ENCODE assay signal across 1 cellular context in the genomic region with DNA sequence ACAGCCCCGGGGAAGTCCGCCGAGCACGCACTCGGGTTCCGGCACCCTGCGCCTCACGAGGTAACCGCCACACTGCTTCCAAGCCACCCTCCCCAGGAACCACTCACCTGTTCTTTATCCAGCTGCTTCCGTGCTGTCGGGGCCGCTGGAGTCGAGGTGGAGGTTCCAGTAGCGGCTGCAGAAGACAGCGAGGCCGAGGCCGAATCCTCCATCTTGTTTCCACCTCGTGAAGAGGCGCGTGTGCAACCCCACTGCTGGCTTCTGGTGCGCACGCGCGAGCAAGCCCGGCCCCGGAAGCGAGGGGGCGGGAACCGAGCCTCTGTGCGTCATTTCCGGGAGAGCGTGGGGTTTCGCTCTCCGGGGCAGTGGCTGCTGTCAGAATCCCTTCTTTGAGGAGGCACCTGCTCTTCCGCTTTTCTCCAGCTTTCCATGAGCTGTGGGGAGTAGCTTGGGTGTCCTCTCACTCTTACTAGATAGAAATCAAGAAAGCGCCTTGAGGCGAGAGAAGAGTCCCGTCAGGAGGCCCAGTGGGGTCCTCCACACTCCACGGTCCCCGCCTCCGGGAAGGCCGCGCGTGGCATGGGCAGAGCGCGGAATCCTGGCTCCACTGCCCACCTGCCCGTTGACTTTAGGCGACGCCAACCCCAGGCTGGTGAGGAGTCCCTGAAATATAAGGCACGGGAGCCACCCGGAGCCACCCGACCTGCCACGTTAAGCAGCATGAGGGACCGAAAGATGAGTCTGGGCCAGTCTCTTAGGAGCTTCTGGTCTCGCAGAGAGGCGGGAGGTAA.
A peak's percentile ranks its signal among the peaks of the same experiment; 100 is the strongest.
TF ChIP-seq lines count a peak whose summit lies in the region.

A gene (minus strand): TSS at position 242 of the 791 bp plus-strand sequence. CDS start 30 bp downstream, at position 212.

TF ChIP-seq in HepG2, 621 proteins besides CTCF, POLR2A, EP300 and RAD21 (continued from another document and continues in another):
- TF ChIP-seq, protein P1, sequence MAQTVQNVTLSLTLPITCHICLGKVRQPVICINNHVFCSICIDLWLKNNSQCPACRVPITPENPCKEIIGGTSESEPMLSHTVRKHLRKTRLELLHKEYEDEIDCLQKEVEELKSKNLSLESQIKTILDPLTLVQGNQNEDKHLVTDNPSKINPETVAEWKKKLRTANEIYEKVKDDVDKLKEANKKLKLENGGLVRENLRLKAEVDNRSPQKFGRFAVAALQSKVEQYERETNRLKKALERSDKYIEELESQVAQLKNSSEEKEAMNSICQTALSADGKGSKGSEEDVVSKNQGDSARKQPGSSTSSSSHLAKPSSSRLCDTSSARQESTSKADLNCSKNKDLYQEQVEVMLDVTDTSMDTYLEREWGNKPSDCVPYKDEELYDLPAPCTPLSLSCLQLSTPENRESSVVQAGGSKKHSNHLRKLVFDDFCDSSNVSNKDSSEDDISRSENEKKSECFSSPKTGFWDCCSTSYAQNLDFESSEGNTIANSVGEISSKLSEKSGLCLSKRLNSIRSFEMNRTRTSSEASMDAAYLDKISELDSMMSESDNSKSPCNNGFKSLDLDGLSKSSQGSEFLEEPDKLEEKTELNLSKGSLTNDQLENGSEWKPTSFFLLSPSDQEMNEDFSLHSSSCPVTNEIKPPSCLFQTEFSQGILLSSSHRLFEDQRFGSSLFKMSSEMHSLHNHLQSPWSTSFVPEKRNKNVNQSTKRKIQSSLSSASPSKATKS (CRISPR knock-in tag; IDR thresholded peaks at IDR 0.05), result 0 out of 2 replicates have a peak, but pooled peaks have one; percentile 78
- TF ChIP-seq NFKBIZ (CRISPR knock-in tag; IDR thresholded peaks at IDR 0.05), result peak; percentile 87
- TF ChIP-seq, protein P2, sequence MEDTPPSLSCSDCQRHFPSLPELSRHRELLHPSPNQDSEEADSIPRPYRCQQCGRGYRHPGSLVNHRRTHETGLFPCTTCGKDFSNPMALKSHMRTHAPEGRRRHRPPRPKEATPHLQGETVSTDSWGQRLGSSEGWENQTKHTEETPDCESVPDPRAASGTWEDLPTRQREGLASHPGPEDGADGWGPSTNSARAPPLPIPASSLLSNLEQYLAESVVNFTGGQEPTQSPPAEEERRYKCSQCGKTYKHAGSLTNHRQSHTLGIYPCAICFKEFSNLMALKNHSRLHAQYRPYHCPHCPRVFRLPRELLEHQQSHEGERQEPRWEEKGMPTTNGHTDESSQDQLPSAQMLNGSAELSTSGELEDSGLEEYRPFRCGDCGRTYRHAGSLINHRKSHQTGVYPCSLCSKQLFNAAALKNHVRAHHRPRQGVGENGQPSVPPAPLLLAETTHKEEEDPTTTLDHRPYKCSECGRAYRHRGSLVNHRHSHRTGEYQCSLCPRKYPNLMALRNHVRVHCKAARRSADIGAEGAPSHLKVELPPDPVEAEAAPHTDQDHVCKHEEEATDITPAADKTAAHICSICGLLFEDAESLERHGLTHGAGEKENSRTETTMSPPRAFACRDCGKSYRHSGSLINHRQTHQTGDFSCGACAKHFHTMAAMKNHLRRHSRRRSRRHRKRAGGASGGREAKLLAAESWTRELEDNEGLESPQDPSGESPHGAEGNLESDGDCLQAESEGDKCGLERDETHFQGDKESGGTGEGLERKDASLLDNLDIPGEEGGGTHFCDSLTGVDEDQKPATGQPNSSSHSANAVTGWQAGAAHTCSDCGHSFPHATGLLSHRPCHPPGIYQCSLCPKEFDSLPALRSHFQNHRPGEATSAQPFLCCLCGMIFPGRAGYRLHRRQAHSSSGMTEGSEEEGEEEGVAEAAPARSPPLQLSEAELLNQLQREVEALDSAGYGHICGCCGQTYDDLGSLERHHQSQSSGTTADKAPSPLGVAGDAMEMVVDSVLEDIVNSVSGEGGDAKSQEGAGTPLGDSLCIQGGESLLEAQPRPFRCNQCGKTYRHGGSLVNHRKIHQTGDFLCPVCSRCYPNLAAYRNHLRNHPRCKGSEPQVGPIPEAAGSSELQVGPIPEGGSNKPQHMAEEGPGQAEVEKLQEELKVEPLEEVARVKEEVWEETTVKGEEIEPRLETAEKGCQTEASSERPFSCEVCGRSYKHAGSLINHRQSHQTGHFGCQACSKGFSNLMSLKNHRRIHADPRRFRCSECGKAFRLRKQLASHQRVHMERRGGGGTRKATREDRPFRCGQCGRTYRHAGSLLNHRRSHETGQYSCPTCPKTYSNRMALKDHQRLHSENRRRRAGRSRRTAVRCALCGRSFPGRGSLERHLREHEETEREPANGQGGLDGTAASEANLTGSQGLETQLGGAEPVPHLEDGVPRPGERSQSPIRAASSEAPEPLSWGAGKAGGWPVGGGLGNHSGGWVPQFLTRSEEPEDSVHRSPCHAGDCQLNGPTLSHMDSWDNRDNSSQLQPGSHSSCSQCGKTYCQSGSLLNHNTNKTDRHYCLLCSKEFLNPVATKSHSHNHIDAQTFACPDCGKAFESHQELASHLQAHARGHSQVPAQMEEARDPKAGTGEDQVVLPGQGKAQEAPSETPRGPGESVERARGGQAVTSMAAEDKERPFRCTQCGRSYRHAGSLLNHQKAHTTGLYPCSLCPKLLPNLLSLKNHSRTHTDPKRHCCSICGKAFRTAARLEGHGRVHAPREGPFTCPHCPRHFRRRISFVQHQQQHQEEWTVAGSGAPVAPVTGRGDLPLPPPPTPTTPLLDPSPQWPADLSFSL (CRISPR knock-in tag; IDR thresholded peaks at IDR 0.05), result no peak
- peak; percentile 64; the same call in 1 of the 2 replicates for TF ChIP-seq EED (CRISPR knock-in tag; IDR thresholded peaks at IDR 0.05)
- TF ChIP-seq, protein P3, sequence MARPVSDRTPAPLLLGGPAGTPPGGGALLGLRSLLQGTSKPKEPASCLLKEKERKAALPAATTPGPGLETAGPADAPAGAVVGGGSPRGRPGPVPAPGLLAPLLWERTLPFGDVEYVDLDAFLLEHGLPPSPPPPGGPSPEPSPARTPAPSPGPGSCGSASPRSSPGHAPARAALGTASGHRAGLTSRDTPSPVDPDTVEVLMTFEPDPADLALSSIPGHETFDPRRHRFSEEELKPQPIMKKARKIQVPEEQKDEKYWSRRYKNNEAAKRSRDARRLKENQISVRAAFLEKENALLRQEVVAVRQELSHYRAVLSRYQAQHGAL (CRISPR knock-in tag; IDR thresholded peaks at IDR 0.05; ENCODE audit: not compliant biosample characterization), result no peak
- TF ChIP-seq, protein P4, sequence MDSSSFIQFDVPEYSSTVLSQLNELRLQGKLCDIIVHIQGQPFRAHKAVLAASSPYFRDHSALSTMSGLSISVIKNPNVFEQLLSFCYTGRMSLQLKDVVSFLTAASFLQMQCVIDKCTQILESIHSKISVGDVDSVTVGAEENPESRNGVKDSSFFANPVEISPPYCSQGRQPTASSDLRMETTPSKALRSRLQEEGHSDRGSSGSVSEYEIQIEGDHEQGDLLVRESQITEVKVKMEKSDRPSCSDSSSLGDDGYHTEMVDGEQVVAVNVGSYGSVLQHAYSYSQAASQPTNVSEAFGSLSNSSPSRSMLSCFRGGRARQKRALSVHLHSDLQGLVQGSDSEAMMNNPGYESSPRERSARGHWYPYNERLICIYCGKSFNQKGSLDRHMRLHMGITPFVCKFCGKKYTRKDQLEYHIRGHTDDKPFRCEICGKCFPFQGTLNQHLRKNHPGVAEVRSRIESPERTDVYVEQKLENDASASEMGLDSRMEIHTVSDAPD (CRISPR knock-in tag; IDR thresholded peaks at IDR 0.05), result no peak
- TF ChIP-seq ZBTB20 (CRISPR knock-in tag; IDR thresholded peaks at IDR 0.05; ENCODE audit: borderline replicate concordance, low read depth), result peak; percentile 72
- TF ChIP-seq ZNF235 (CRISPR knock-in tag; IDR thresholded peaks at IDR 0.05; ENCODE audit: borderline replicate concordance), result 0 out of 2 replicates have a peak, but pooled peaks have one; percentile 64
- peak; percentile 55; the same call in 1 of the 2 replicates for TF ChIP-seq ZNF143 (CRISPR knock-in tag; IDR thresholded peaks at IDR 0.05)
- peak; percentile 95 for TF ChIP-seq ZMAT3 (CRISPR knock-in tag; conservative IDR thresholded peaks at IDR 0.05)
- no peak for TF ChIP-seq NKX3-1 (CRISPR knock-in tag; IDR thresholded peaks at IDR 0.05)
- TF ChIP-seq SP4 (CRISPR knock-in tag; IDR thresholded peaks at IDR 0.05), result peak; percentile 88
- no peak for TF ChIP-seq NFYB (CRISPR knock-in tag; IDR thresholded peaks at IDR 0.05)
- TF ChIP-seq CEBPG (CRISPR knock-in tag; IDR thresholded peaks at IDR 0.05), result peak; percentile 77
- no peak for TF ChIP-seq SOX6 (IDR thresholded peaks at IDR 0.05)
- TF ChIP-seq SOX6 (CRISPR knock-in tag; IDR thresholded peaks at IDR 0.05), result peak; percentile 65; the same call in 1 of the 2 replicates
- TF ChIP-seq ZNF431 (CRISPR knock-in tag; IDR thresholded peaks at IDR 0.05; ENCODE audit: borderline replicate concordance, low read depth), result peak; percentile 83; the same call in 1 of the 2 replicates
- peak; percentile 99 for TF ChIP-seq SAP130 (CRISPR knock-in tag; IDR thresholded peaks at IDR 0.05; ENCODE audit: low read depth)
- TF ChIP-seq PRMT3 (CRISPR knock-in tag; IDR thresholded peaks at IDR 0.05; ENCODE audit: borderline replicate concordance, low read depth), result 0 out of 2 replicates have a peak, but pooled peaks have one; percentile 13
- TF ChIP-seq, protein P5, sequence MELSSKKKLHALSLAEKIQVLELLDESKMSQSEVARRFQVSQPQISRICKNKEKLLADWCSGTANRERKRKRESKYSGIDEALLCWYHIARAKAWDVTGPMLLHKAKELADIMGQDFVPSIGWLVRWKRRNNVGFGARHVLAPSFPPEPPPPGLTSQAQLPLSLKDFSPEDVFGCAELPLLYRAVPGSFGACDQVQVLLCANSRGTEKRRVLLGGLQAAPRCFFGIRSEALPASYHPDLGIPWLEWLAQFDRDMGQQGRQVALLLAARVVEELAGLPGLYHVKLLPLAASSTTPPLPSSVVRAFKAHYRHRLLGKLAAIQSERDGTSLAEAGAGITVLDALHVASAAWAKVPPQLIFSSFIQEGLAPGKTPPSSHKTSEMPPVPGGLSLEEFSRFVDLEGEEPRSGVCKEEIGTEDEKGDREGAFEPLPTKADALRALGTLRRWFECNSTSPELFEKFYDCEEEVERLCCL (CRISPR knock-in tag; IDR thresholded peaks at IDR 0.05; ENCODE audit: borderline replicate concordance), result peak; percentile 82; the same call in 1 of the 2 replicates
- peak; percentile 99 for TF ChIP-seq DNMT3B (CRISPR knock-in tag; conservative IDR thresholded peaks at IDR 0.05)
- no peak for TF ChIP-seq PHB2 (IDR thresholded peaks at IDR 0.05; ENCODE audit: partially characterized antibody)
- no peak; the same call in 1 of the 2 replicates for TF ChIP-seq ZNF850 (CRISPR knock-in tag; conservative IDR thresholded peaks at IDR 0.05)
- TF ChIP-seq, protein P6, sequence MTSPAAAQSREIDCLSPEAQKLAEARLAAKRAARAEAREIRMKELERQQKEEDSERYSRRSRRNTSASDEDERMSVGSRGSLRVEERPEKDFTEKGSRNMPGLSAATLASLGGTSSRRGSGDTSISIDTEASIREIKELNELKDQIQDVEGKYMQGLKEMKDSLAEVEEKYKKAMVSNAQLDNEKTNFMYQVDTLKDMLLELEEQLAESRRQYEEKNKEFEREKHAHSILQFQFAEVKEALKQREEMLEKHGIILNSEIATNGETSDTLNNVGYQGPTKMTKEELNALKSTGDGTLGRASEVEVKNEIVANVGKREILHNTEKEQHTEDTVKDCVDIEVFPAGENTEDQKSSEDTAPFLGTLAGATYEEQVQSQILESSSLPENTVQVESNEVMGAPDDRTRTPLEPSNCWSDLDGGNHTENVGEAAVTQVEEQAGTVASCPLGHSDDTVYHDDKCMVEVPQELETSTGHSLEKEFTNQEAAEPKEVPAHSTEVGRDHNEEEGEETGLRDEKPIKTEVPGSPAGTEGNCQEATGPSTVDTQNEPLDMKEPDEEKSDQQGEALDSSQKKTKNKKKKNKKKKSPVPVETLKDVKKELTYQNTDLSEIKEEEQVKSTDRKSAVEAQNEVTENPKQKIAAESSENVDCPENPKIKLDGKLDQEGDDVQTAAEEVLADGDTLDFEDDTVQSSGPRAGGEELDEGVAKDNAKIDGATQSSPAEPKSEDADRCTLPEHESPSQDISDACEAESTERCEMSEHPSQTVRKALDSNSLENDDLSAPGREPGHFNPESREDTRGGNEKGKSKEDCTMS (CRISPR knock-in tag; conservative IDR thresholded peaks at IDR 0.05), result no peak
- TF ChIP-seq, protein P7, sequence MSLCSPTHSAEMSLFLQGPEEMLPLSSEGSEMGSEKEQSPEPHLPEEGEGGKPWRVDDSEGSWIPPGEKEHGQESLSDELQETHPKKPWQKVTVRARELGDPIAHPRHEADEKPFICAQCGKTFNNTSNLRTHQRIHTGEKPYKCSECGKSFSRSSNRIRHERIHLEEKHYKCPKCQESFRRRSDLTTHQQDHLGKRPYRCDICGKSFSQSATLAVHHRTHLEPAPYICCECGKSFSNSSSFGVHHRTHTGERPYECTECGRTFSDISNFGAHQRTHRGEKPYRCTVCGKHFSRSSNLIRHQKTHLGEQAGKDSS (CRISPR knock-in tag; IDR thresholded peaks at IDR 0.05; ENCODE audit: borderline replicate concordance, low read depth), result peak; percentile 85
- TF ChIP-seq KDM5A (IDR thresholded peaks at IDR 0.05; ENCODE audit: borderline replicate concordance, low read length), result peak; percentile 97
- TF ChIP-seq, protein P8, sequence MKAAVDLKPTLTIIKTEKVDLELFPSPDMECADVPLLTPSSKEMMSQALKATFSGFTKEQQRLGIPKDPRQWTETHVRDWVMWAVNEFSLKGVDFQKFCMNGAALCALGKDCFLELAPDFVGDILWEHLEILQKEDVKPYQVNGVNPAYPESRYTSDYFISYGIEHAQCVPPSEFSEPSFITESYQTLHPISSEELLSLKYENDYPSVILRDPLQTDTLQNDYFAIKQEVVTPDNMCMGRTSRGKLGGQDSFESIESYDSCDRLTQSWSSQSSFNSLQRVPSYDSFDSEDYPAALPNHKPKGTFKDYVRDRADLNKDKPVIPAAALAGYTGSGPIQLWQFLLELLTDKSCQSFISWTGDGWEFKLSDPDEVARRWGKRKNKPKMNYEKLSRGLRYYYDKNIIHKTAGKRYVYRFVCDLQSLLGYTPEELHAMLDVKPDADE (CRISPR knock-in tag; IDR thresholded peaks at IDR 0.05), result no peak
- TF ChIP-seq ZNF616 (CRISPR knock-in tag; IDR thresholded peaks at IDR 0.05; ENCODE audit: low read depth), result peak; percentile 88; the same call in 1 of the 2 replicates
- no peak for TF ChIP-seq ZNF207 (IDR thresholded peaks at IDR 0.05; ENCODE audit: borderline replicate concordance)
- TF ChIP-seq, protein P9, sequence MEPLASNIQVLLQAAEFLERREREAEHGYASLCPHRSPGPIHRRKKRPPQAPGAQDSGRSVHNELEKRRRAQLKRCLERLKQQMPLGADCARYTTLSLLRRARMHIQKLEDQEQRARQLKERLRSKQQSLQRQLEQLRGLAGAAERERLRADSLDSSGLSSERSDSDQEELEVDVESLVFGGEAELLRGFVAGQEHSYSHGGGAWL (CRISPR knock-in tag; IDR thresholded peaks at IDR 0.05), result peak; percentile 93
- no peak for TF ChIP-seq WIZ (CRISPR knock-in tag; IDR thresholded peaks at IDR 0.05)
- TF ChIP-seq, protein P10, sequence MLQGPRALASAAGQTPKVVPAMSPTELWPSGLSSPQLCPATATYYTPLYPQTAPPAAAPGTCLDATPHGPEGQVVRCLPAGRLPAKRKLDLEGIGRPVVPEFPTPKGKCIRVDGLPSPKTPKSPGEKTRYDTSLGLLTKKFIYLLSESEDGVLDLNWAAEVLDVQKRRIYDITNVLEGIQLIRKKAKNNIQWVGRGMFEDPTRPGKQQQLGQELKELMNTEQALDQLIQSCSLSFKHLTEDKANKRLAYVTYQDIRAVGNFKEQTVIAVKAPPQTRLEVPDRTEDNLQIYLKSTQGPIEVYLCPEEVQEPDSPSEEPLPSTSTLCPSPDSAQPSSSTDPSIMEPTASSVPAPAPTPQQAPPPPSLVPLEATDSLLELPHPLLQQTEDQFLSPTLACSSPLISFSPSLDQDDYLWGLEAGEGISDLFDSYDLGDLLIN (CRISPR knock-in tag; IDR thresholded peaks at IDR 0.05; ENCODE audit: borderline replicate concordance), result no peak
- peak; percentile 97 for TF ChIP-seq ARHGAP35 (CRISPR knock-in tag; IDR thresholded peaks at IDR 0.05; ENCODE audit: borderline replicate concordance)
- peak; percentile 92; the same call in 1 of the 2 replicates for TF ChIP-seq NFKB2 (CRISPR knock-in tag; IDR thresholded peaks at IDR 0.05; ENCODE audit: borderline replicate concordance)
- no peak for TF ChIP-seq ZSCAN22 (CRISPR knock-in tag; IDR thresholded peaks at IDR 0.05)
- no peak for TF ChIP-seq HNRNPK (IDR thresholded peaks at IDR 0.05; ENCODE audit: low read depth, low read length, poor library complexity, severe bottlenecking)
- peak; percentile 62; the same call in 1 of the 2 replicates for TF ChIP-seq NR2F2 (IDR thresholded peaks at IDR 0.05; ENCODE audit: borderline replicate concordance, low read depth)
